1 cellular context compared by ENCODE assay signal in the genomic region with DNA sequence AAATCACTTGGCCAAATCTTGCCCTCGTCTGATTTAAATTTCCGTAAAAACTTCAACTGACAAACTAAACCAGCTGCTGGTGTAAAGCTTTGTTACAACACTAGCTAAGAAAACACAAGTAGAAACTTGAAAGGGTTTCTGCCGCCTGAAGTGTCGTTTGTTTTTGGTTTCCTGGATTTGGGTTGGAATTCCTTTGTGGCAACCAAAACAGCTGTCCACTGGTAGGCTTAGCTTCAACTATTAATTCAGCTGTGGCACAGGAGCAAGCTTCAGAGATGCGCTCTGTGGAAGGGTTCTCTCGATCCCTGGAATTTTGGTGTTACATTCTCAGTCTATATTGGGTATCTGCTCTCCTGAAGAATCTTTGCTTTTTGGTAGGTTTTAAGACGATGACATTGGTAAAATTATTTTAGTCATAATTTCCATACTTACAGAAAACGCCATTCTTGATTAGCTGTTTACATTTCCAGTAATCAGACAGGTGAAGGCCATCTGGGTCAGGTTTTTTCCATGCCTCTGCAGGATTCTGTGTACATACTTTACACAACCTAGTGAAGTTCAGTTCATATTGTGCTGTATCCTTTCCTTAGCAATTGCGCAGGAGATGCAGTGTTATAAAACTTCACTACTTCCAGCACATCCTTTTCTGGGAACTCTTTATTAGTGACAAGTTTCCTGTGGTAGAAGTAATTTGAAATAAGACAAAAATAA.
TF ChIP-seq lines count a peak whose summit lies in the region.

No MANE protein-coding gene starts in this region.

TF ChIP-seq in GM23338, 12 proteins besides CTCF, POLR2A, EP300 and RAD21 (continued from another document):
- TF ChIP-seq, protein P1, sequence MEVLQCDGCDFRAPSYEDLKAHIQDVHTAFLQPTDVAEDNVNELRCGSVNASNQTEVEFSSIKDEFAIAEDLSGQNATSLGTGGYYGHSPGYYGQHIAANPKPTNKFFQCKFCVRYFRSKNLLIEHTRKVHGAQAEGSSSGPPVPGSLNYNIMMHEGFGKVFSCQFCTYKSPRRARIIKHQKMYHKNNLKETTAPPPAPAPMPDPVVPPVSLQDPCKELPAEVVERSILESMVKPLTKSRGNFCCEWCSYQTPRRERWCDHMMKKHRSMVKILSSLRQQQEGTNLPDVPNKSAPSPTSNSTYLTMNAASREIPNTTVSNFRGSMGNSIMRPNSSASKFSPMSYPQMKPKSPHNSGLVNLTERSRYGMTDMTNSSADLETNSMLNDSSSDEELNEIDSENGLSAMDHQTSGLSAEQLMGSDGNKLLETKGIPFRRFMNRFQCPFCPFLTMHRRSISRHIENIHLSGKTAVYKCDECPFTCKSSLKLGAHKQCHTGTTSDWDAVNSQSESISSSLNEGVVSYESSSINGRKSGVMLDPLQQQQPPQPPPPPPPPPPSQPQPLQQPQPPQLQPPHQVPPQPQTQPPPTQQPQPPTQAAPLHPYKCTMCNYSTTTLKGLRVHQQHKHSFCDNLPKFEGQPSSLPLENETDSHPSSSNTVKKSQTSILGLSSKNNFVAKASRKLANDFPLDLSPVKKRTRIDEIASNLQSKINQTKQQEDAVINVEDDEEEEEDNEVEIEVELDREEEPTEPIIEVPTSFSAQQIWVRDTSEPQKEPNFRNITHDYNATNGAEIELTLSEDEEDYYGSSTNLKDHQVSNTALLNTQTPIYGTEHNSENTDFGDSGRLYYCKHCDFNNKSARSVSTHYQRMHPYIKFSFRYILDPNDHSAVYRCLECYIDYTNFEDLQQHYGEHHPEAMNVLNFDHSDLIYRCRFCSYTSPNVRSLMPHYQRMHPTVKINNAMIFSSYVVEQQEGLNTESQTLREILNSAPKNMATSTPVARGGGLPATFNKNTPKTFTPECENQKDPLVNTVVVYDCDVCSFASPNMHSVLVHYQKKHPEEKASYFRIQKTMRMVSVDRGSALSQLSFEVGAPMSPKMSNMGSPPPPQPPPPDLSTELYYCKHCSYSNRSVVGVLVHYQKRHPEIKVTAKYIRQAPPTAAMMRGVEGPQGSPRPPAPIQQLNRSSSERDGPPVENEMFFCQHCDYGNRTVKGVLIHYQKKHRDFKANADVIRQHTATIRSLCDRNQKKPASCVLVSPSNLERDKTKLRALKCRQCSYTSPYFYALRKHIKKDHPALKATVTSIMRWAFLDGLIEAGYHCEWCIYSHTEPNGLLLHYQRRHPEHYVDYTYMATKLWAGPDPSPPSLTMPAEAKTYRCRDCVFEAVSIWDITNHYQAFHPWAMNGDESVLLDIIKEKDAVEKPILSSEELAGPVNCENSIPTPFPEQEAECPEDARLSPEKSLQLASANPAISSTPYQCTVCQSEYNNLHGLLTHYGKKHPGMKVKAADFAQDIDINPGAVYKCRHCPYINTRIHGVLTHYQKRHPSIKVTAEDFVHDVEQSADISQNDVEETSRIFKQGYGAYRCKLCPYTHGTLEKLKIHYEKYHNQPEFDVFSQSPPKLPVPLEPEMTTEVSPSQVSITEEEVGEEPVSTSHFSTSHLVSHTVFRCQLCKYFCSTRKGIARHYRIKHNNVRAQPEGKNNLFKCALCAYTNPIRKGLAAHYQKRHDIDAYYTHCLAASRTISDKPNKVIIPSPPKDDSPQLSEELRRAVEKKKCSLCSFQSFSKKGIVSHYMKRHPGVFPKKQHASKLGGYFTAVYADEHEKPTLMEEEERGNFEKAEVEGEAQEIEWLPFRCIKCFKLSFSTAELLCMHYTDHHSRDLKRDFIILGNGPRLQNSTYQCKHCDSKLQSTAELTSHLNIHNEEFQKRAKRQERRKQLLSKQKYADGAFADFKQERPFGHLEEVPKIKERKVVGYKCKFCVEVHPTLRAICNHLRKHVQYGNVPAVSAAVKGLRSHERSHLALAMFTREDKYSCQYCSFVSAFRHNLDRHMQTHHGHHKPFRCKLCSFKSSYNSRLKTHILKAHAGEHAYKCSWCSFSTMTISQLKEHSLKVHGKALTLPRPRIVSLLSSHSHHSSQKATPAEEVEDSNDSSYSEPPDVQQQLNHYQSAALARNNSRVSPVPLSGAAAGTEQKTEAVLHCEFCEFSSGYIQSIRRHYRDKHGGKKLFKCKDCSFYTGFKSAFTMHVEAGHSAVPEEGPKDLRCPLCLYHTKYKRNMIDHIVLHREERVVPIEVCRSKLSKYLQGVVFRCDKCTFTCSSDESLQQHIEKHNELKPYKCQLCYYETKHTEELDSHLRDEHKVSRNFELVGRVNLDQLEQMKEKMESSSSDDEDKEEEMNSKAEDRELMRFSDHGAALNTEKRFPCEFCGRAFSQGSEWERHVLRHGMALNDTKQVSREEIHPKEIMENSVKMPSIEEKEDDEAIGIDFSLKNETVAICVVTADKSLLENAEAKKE (CRISPR knock-in tag; IDR thresholded peaks at IDR 0.05): no peak
- TF ChIP-seq NANOG (IDR thresholded peaks at IDR 0.05; ENCODE audit: borderline replicate concordance) (no peak), CREB1 (CRISPR knock-in tag; IDR thresholded peaks at IDR 0.05; ENCODE audit: low read depth) (no peak), EZH2 (IDR thresholded peaks at IDR 0.05; ENCODE audit: low read depth, unreplicated experiment) (no peak), STAT1 (IDR thresholded peaks at IDR 0.05; ENCODE audit: unreplicated experiment) (no peak), ZNF114 (CRISPR knock-in tag; IDR thresholded peaks at IDR 0.05) (no peak), JUNB (IDR thresholded peaks at IDR 0.05; ENCODE audit: unreplicated experiment) (no peak), POLR2AphosphoS5 (IDR thresholded peaks at IDR 0.05; ENCODE audit: low read depth) (no peak), REST (IDR thresholded peaks at IDR 0.05; ENCODE audit: unreplicated experiment) (no peak), ZNF331 (CRISPR knock-in tag; IDR thresholded peaks at IDR 0.05; ENCODE audit: low read depth) (no peak), EZH2phosphoT487 (IDR thresholded peaks at IDR 0.05; ENCODE audit: unreplicated experiment) (no peak)
TF ChIP-seq in GM23338: peak in this region for 0.
